Comparison of ENCODE assay signal across 8 cellular contexts in genomic region chr5:68433921-68434879, GRCh38.
DNase-seq lines count a peak whose midpoint lies in the region; ATAC-seq and TF ChIP-seq lines count a peak whose summit lies in the region.

No MANE protein-coding gene starts in this region.

- TF ChIP-seq EP300 in tibial nerve (IDR thresholded peaks at IDR 0.05): peak; percentile 50 to 75

- ATAC-seq in GM18870 (IDR thresholded peaks at IDR 0.05; ENCODE audit: unreplicated experiment) (peak; percentile 97), HG03066 (IDR thresholded peaks at IDR 0.05; ENCODE audit: low read depth, unreplicated experiment) (peak; percentile 96)

- no peaks in the 10 kb centered on the region for H3K27me3 ChIP-seq in tibial nerve

- TF ChIP-seq POLR2A in tibial nerve (IDR thresholded peaks at IDR 0.05): peak in 1 of 2 donors; percentile 10

- peak overlapping the region in 1 of 4 donors; percentile 4 for H3K4me3 ChIP-seq in tibial nerve

- peak; percentile 89 for DNase-seq in SIG-M5 (lab: John Stamatoyannopoulos, UW)
- DNase-seq in activated naive CD4-positive, alpha-beta T cell treated with Interleukin-2 at 50 U/mL for 16 hours: peak; percentile 96
- peak; percentile 74 for DNase-seq in glomerular endothelial cell (ENCODE audit: extremely low read depth, low read depth, low spot score)
- DNase-seq in posterior vena cava (ENCODE audit: low spot score): peak; percentile 95
- DNase-seq in tibial nerve (ENCODE audit: low spot score in 2 of 2): peak; percentile 47 to 54
- DNase-seq in COR-L47 (lab: John Stamatoyannopoulos, UW): no peak

- no peak for TF ChIP-seq CTCF in tibial nerve (IDR thresholded peaks at IDR 0.05)

- H3K36me3 ChIP-seq in tibial nerve: no peaks in the 10 kb centered on the region

- no peaks in the 10 kb centered on the region for H3K9me3 ChIP-seq in tibial nerve

- WGBS in tibial nerve, 2 donors: 45 to 52% methylated on average over 27 of the region's 27 CpGs

- intact Hi-C loops in posterior vena cava (cut with DNase I): no loop called here

- peak overlapping the region in 3 of 4 donors; percentile 64 to 77 (median 75) for H3K27ac ChIP-seq in tibial nerve

- peaks cover 0 to 31% (median 9%) of the 10 kb centered on the region in 4 donors for H3K4me1 ChIP-seq in tibial nerve
